Comparison of ENCODE assay signal across 21 cellular contexts in the genomic region with DNA sequence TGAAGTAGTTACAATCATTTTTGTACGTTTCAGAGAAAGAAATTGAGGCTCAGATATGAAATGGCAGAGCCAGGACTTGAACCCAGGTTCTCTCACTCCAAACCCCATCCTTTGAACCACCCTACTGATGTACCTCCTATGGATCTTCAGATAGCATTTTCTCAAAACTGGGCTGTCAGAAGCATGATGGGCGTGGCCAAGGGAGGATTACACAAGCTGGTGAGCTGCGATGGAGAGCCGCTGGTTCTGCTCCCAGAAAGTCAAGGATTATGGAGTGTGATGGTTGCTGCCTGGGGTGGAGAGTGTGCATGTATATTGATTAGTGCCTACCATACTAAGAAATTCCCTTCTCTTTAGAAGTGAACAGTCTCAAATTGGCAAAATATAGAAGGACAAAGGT.
"Had no signal": no experiment of that assay in that cellular context is flagged by ENCODE, and none has a peak within 500 bp of the region (broad histone marks: within the 10 kb centered on the region; RNA-seq: fewer than 3 reads in every experiment).

No MANE protein-coding gene starts in this region.

- H3K36me3 ChIP-seq: SJSA1 had no signal

- H3K27me3 Mint-ChIP-seq: IgD-negative memory B cell had no signal

- H3K4me3 Mint-ChIP-seq: IgD-negative memory B cell had no signal

- H3K27ac Mint-ChIP-seq: IgD-negative memory B cell had no signal

- H3K27ac ChIP-seq: HL-60, SJSA1, SK-N-MC had no signal

- H3K27me3 ChIP-seq: SJSA1 had no signal

- DNase-seq: KBM-7, MV-4-11, NCI-H1048, NCI-H1105, NCI-H1417, NCI-H1436 treated with DMSO at 0.1 percent for 48 hours, NCI-H1694, NCI-H187 treated with DMSO at 0.1 percent for 48 hours, NCI-H2029 treated with DMSO at 0.1 percent for 48 hours, NCI-H2171 treated with DMSO at 0.1 percent for 48 hours, NCI-H345, NCI-H446 treated with DMSO at 0.1 percent for 48 hours, NCI-H510A treated with DMSO at 0.1 percent for 48 hours, NCI-H526, Right ventricle myocardium superior, RPMI8226, SIG-M5 had no signal

- H3K9me3 ChIP-seq: SJSA1 had no signal

- H3K4me1 Mint-ChIP-seq: IgD-negative memory B cell had no signal

- H3K36me3 Mint-ChIP-seq: IgD-negative memory B cell had no signal

- H3K4me1 ChIP-seq: SJSA1 had no signal

- H3K4me3 ChIP-seq: SJSA1, SK-N-MC had no signal
